ENCODE assay signal across 15 cellular contexts in the genomic region with DNA sequence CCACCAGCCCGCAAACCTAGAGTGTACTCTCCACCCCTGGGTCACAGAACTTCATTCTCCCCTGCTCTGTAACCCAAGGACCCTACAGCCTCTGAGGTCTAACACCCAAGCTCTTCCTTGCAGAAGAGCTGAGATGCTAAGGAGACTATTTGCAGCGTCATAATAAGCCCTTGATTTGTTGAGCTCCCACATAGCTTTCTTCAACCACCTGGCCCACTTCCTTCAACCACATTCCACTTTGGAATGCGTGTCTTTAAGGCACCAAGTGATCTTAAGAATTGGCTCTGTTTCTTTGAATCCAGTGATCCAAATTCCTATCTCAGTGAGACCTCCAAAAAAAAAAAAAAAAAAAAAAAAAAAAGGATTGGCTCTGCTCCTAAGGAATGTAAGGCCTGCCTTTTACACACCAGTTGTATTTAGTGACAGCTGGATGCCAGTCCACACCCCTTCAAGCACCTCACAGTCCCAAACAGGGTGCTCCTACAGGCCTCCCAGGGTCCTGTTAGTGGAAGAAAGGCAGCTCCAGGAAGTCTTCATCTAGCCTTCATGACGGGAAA.
DNase-seq lines count a peak whose midpoint lies in the region; ATAC-seq, FAIRE-seq and TF ChIP-seq lines count a peak whose summit lies in the region.
"Had no signal": no experiment of that assay in that cellular context is flagged by ENCODE, and none has a peak within 500 bp of the region (broad histone marks: within the 10 kb centered on the region; RNA-seq: fewer than 3 reads in every experiment).

No MANE protein-coding gene starts in this region.

- ATAC-seq in pancreas, result no peak
- ATAC-seq: activated CD4-positive, alpha-beta T cell treated with anti-CD3 and anti-CD28 coated beads for 36 hours; K562 had no signal

- TF ChIP-seq CTCF in HFFc6 (IDR thresholded peaks at IDR 0.05) (no peak), pancreas (IDR thresholded peaks at IDR 0.05) (no peak)

- no peak overlapping the region for H3K27ac ChIP-seq in pancreas
- H3K27ac ChIP-seq: spleen, transverse colon had no signal

- no peak overlapping the region for H3K4me3 ChIP-seq in pancreas
- H3K4me3 ChIP-seq: K562, spleen, transverse colon had no signal

- peak overlapping the region; percentile 71 for H3K27ac Mint-ChIP-seq in HFFc6
- H3K27ac Mint-ChIP-seq: activated CD4-positive, alpha-beta T cell treated with anti-CD3 and anti-CD28 coated beads for 36 hours had no signal

- H3K4me1 Mint-ChIP-seq in HFFc6 (ENCODE audit: low read depth), result peaks cover 69% of the 10 kb centered on the region
- H3K4me1 Mint-ChIP-seq: activated CD4-positive, alpha-beta T cell treated with anti-CD3 and anti-CD28 coated beads for 36 hours had no signal

- H3K9me3 ChIP-seq in pancreas, result no peaks in the 10 kb centered on the region
- H3K9me3 ChIP-seq: spleen, transverse colon had no signal

- no peaks in the 10 kb centered on the region for H3K36me3 ChIP-seq in pancreas
- H3K36me3 ChIP-seq: transverse colon had no signal

- H3K4me3 Mint-ChIP-seq in HFFc6, result peak overlapping the region; percentile 27
- H3K4me3 Mint-ChIP-seq: activated CD4-positive, alpha-beta T cell treated with anti-CD3 and anti-CD28 coated beads for 36 hours had no signal

- no peaks in the 10 kb centered on the region; the same call in 1 of the 2 replicates for H3K27me3 Mint-ChIP-seq in HFFc6 (ENCODE audit: insufficient read depth)
- H3K27me3 Mint-ChIP-seq: activated CD4-positive, alpha-beta T cell treated with anti-CD3 and anti-CD28 coated beads for 36 hours had no signal

- no peak for FAIRE-seq in pancreas (lab: Jason Lieb, UNC)
- FAIRE-seq: A204.1, K562, kidney had no signal

- H3K4me1 ChIP-seq in pancreas, result no peaks in the 10 kb centered on the region
- H3K4me1 ChIP-seq: spleen, transverse colon had no signal

- H3K27me3 ChIP-seq in pancreas, result no peaks in the 10 kb centered on the region
- H3K27me3 ChIP-seq: spleen, transverse colon had no signal

- 89% methylated on average over 4 of the region's 4 CpGs for WGBS in pancreas, 2 donors

- intact Hi-C loops in posterior vena cava (cut with DNase I), result no loop called here
- intact Hi-C loops in pancreas (cut with DNase I), result no loop called here

- DNase-seq in A172 (ENCODE audit: low spot score) (peak; percentile 73), HFFc6 (peak; percentile 57), astrocyte of the hippocampus (ENCODE audit: low read depth, low spot score) (peak; percentile 87), iPS-NIHi7 (ENCODE audit: extremely low spot score) (peak; percentile 22), Kasumi-1 (lab: John Stamatoyannopoulos, UW) (no peak), posterior vena cava (ENCODE audit: low spot score) (no peak), pancreas (no peak)
- DNase-seq in stimulated activated CD4-positive, alpha-beta T cell treated with anti-CD3 and anti-CD28 coated beads, Interleukin-4, amount 100 ng/mL, for 24 hours, result no peak
- DNase-seq: activated CD4-positive, alpha-beta T cell treated with anti-CD3 and anti-CD28 coated beads for 36 hours; kidney; NCI-H2081 treated with DMSO at 0.1 percent for 48 hours; spleen; transverse colon had no signal

- no peaks in the 10 kb centered on the region for H3K36me3 Mint-ChIP-seq in HFFc6 (ENCODE audit: low read depth)

- no peaks in the 10 kb centered on the region for H3K9me3 Mint-ChIP-seq in HFFc6

Comparison
In these comparisons a context has a peak if more than half of its experiments do, and no peak if none do; other contexts are left out.
1. DNase-seq: peak in A172 (single experiment), HFFc6 (single experiment), astrocyte of the hippocampus (single experiment) and iPS-NIHi7 (single experiment); none in Kasumi-1 (0 of 2), posterior vena cava (single experiment), stimulated activated CD4-positive, alpha-beta T cell treated with anti-CD3 and anti-CD28 coated beads, Interleukin-4, amount 100 ng/mL, for 24 hours (single experiment) and pancreas (0 of 6).